9 cellular contexts compared by ENCODE assay signal in genomic region chr18:28176674-28176932, GRCh38. TPM values are rescaled to one million over a fixed set of nuclear protein-coding genes. Genes with fewer than 3 reads are reported as not detected.
DNase-seq lines count a peak whose midpoint lies in the region; ATAC-seq, FAIRE-seq and TF ChIP-seq lines count a peak whose summit lies in the region.
"Had no signal": no experiment of that assay in that cellular context is flagged by ENCODE, and none has a peak within 500 bp of the region (broad histone marks: within the 10 kb centered on the region; RNA-seq: fewer than 3 reads in every experiment).

No MANE protein-coding gene starts in this region.

- no peaks in the 10 kb centered on the region for H3K9me3 ChIP-seq in SJSA1 (replicated peaks)

- peaks cover 18% of the 10 kb centered on the region for H3K4me1 Mint-ChIP-seq in glutamatergic neuron (ENCODE audit: low read depth, unreplicated experiment)

- H3K27ac ChIP-seq in SJSA1, result peak overlapping the region; percentile 67; the same call in 1 of the 2 replicates
- no peak overlapping the region for H3K27ac ChIP-seq in rectal smooth muscle tissue (ENCODE audit: low read depth, low read length)

- no peak for FAIRE-seq in GM12892 (lab: Jason Lieb, UNC)
- FAIRE-seq: islet of Langerhans had no signal

- peaks cover 18% of the 10 kb centered on the region for H3K27me3 Mint-ChIP-seq in glutamatergic neuron (ENCODE audit: unreplicated experiment)

- H3K36me3 ChIP-seq in SJSA1 (peaks cover 10% of the 10 kb centered on the region), rectal smooth muscle tissue (ENCODE audit: control insufficient read depth, insufficient read depth, low read length) (no peaks in the 10 kb centered on the region)

- TF ChIP-seq CTCF in glutamatergic neuron (IDR thresholded peaks at IDR 0.05; ENCODE audit: partially characterized antibody, unreplicated experiment), result no peak

- no peaks in the 10 kb centered on the region for H3K36me3 Mint-ChIP-seq in glutamatergic neuron (ENCODE audit: unreplicated experiment)

- TF ChIP-seq POLR2A in GM12892 (IDR thresholded peaks at IDR 0.05; ENCODE audit: low read depth, low read length), result no peak

- H3K27me3 ChIP-seq in SJSA1 (replicated peaks) (no peaks in the 10 kb centered on the region), rectal smooth muscle tissue (ENCODE audit: control insufficient read depth, insufficient read depth, low read length) (peaks cover 6% of the 10 kb centered on the region)

- DNase-seq in GM12892 (ENCODE audit: insufficient read length) (peak; percentile 1), SJSA1 (ENCODE audit: low read depth in 1 of 2, low spot score in 2 of 2) (no peak), glutamatergic neuron (no peak), NCI-H2227 (lab: John Stamatoyannopoulos, UW; ENCODE audit: unreplicated experiment) (no peak)
- DNase-seq in stimulated activated naive CD4-positive, alpha-beta T cell (lab: John Stamatoyannopoulos, UW), result no peak

- no peak for ATAC-seq in GM21529 (IDR thresholded peaks at IDR 0.05; ENCODE audit: unreplicated experiment)
- no peak for ATAC-seq in GM18511 (IDR thresholded peaks at IDR 0.05; ENCODE audit: unreplicated experiment)

- H3K4me3 ChIP-seq in SJSA1, result peak overlapping the region; percentile 93
- peak overlapping the region; percentile 14 for H3K4me3 ChIP-seq in rectal smooth muscle tissue (ENCODE audit: low read length)

- no peak overlapping the region for H3K9ac ChIP-seq in rectal smooth muscle tissue (ENCODE audit: low read length)

- H3K4me1 ChIP-seq in SJSA1 (replicated peaks), result peaks cover 23% of the 10 kb centered on the region
- peaks cover 4% of the 10 kb centered on the region for H3K4me1 ChIP-seq in rectal smooth muscle tissue (ENCODE audit: control insufficient read depth, insufficient read depth, low read length)

- H3K27ac Mint-ChIP-seq in glutamatergic neuron (ENCODE audit: unreplicated experiment), result peak overlapping the region; percentile 99

- peaks cover 24% of the 10 kb centered on the region for H3K9me3 Mint-ChIP-seq in glutamatergic neuron (ENCODE audit: unreplicated experiment)

- H3K4me3 Mint-ChIP-seq in glutamatergic neuron (ENCODE audit: unreplicated experiment), result peak overlapping the region; percentile 100

RNA-seq across cellular contexts. Expression of gene CDH2, which starts 0.3 kb away (rescaled TPM):
- polyA plus RNA-seq in GM12892 (2012; ENCODE audit: missing spikeins), result 0.06 TPM
- total RNA-seq in SJSA1 (2014; rRNA removed; shearing (Covaris generic)), result 47.2 and 75.7 TPM in 2 replicates
- 224 TPM for total RNA-seq in glutamatergic neuron (ENCODE audit: unreplicated experiment)
